Comparison of ENCODE assay signal across 27 cellular contexts in genomic region chr5:4990017-4990416, GRCh38.
"Had no signal": no experiment of that assay in that cellular context is flagged by ENCODE, and none has a peak within 500 bp of the region (broad histone marks: within the 10 kb centered on the region; RNA-seq: fewer than 3 reads in every experiment).

No MANE protein-coding gene starts in this region.

- H3K27ac ChIP-seq: colonic mucosa, esophagus muscularis mucosa, foreskin keratinocyte, gastroesophageal sphincter, heart right ventricle, left lung, prostate gland, skin epidermis, suprapubic skin, transverse colon, vagina had no signal

- H3K9me3 ChIP-seq: colonic mucosa, esophagus muscularis mucosa, gastroesophageal sphincter, heart right ventricle, left lung, prostate gland, suprapubic skin, transverse colon, vagina had no signal

- H3K36me3 ChIP-seq: colonic mucosa, esophagus muscularis mucosa, gastroesophageal sphincter, heart right ventricle, left lung, prostate gland, suprapubic skin, transverse colon, vagina had no signal

- H3K4me3 Mint-ChIP-seq: dendritic cell treated with granulocyte-macrophage colony-stimulating factor and Interleukin-4, amounts not matched to agents 40 ng/mL and 50 ng/mL, for 4 days; immature natural killer cell; naive thymus-derived CD4-positive, alpha-beta T cell; nephron progenitor cell; stimulated activated naive B cell treated with anti-CD40 and anti-IgM and Interleukin-4, amounts not matched to agents 10 μg/mL and 1 μg/mL and 100 μg/mL, for 72 hours; stimulated activated naive CD8-positive, alpha-beta T cell treated with anti-CD3 and anti-CD28 coated beads, Interleukin-15, Interleukin-2, amounts not matched to agents 100 ng/mL and 50 ng/mL, for 24 hours had no signal

- DNase-seq: colonic mucosa; effector memory CD4-positive, alpha-beta T cell; foreskin keratinocyte; heart right ventricle; hippocampal formation; immature natural killer cell; islet precursor cell; left lung; mesendoderm; midbrain; naive thymus-derived CD4-positive, alpha-beta T cell; nephron progenitor cell; nucleus accumbens; right cardiac atrium; stimulated activated CD4-positive, alpha-beta T cell treated with anti-CD3 and anti-CD28 coated beads, Interleukin-15, amount 100 ng/mL, for 24 hours; stimulated activated CD4-positive, alpha-beta T cell treated with anti-CD3 and anti-CD28 coated beads, Interleukin-2, amount 100 ng/mL, for 48 hours; stimulated activated naive B cell treated with anti-CD40 and anti-IgM and Interleukin-4, amounts not matched to agents 10 μg/mL and 1 μg/mL and 100 μg/mL, for 72 hours; transverse colon had no signal

- H3K27me3 ChIP-seq: colonic mucosa, esophagus muscularis mucosa, foreskin keratinocyte, gastroesophageal sphincter, heart right ventricle, left lung, suprapubic skin, transverse colon, vagina had no signal

- H3K27ac Mint-ChIP-seq: dendritic cell treated with granulocyte-macrophage colony-stimulating factor and Interleukin-4, amounts not matched to agents 40 ng/mL and 50 ng/mL, for 4 days; immature natural killer cell; naive thymus-derived CD4-positive, alpha-beta T cell; nephron progenitor cell; stimulated activated naive B cell treated with anti-CD40 and anti-IgM and Interleukin-4, amounts not matched to agents 10 μg/mL and 1 μg/mL and 100 μg/mL, for 72 hours; stimulated activated naive CD8-positive, alpha-beta T cell treated with anti-CD3 and anti-CD28 coated beads, Interleukin-15, Interleukin-2, amounts not matched to agents 100 ng/mL and 50 ng/mL, for 24 hours had no signal

- H3K36me3 Mint-ChIP-seq: immature natural killer cell; naive thymus-derived CD4-positive, alpha-beta T cell; stimulated activated naive B cell treated with anti-CD40 and anti-IgM and Interleukin-4, amounts not matched to agents 10 μg/mL and 1 μg/mL and 100 μg/mL, for 72 hours had no signal

- FAIRE-seq: endothelial cell of umbilical vein had no signal

- H3K27me3 Mint-ChIP-seq: dendritic cell treated with granulocyte-macrophage colony-stimulating factor and Interleukin-4, amounts not matched to agents 40 ng/mL and 50 ng/mL, for 4 days; stimulated activated naive B cell treated with anti-CD40 and anti-IgM and Interleukin-4, amounts not matched to agents 10 μg/mL and 1 μg/mL and 100 μg/mL, for 72 hours; stimulated activated naive CD8-positive, alpha-beta T cell treated with anti-CD3 and anti-CD28 coated beads, Interleukin-15, Interleukin-2, amounts not matched to agents 100 ng/mL and 50 ng/mL, for 24 hours had no signal

- H3K4me1 Mint-ChIP-seq: immature natural killer cell; naive thymus-derived CD4-positive, alpha-beta T cell; nephron progenitor cell; stimulated activated naive B cell treated with anti-CD40 and anti-IgM and Interleukin-4, amounts not matched to agents 10 μg/mL and 1 μg/mL and 100 μg/mL, for 72 hours had no signal

- H3K4me1 ChIP-seq: colonic mucosa, esophagus muscularis mucosa, foreskin keratinocyte, gastroesophageal sphincter, heart right ventricle, left lung, prostate gland, suprapubic skin, transverse colon, vagina had no signal

- ATAC-seq: foreskin keratinocyte; gastroesophageal sphincter; heart right ventricle; left lung; naive thymus-derived CD4-positive, alpha-beta T cell; right cardiac atrium; stimulated activated naive B cell treated with anti-CD40 and anti-IgM and Interleukin-4, amounts not matched to agents 10 μg/mL and 1 μg/mL and 100 μg/mL, for 72 hours had no signal

- H3K4me3 ChIP-seq: colonic mucosa, esophagus muscularis mucosa, gastroesophageal sphincter, heart right ventricle, left lung, prostate gland, skin epidermis, suprapubic skin, transverse colon, vagina had no signal

- H3K9me3 Mint-ChIP-seq: dendritic cell treated with granulocyte-macrophage colony-stimulating factor and Interleukin-4, amounts not matched to agents 40 ng/mL and 50 ng/mL, for 4 days; nephron progenitor cell had no signal
